ENCODE assay signal across 18 cellular contexts in genomic region chr21:42887321-42887720, GRCh38. TPM values are rescaled to one million over a fixed set of nuclear protein-coding genes. Genes with fewer than 3 reads are reported as not detected.
DNase-seq lines count a peak whose midpoint lies in the region; ATAC-seq and TF ChIP-seq lines count a peak whose summit lies in the region.
"Had no signal": no experiment of that assay in that cellular context is flagged by ENCODE, and none has a peak within 500 bp of the region (broad histone marks: within the 10 kb centered on the region; RNA-seq: fewer than 3 reads in every experiment).

No MANE protein-coding gene starts in this region.

- H3K9me3 ChIP-seq in spleen, result no peaks in the 10 kb centered on the region
- H3K9me3 ChIP-seq: A549, BE2C had no signal

- ATAC-seq in Right ventricle myocardium superior (ENCODE audit: poor library complexity) (peak; percentile 53), left cardiac atrium (no peak), HG03432 (IDR thresholded peaks at IDR 0.05; ENCODE audit: unreplicated experiment) (no peak), HG03442 (IDR thresholded peaks at IDR 0.05; ENCODE audit: unreplicated experiment) (no peak)
- ATAC-seq: A549, HepG2 had no signal

- peaks cover 0 to 14% (median 3%) of the 10 kb centered on the region in 6 donors for H3K4me1 ChIP-seq in spleen
- H3K4me1 ChIP-seq: BE2C had no signal

- H3K4me3 ChIP-seq in choroid plexus epithelial cell (ENCODE audit: low read depth, low read length) (no peak overlapping the region), spleen (no peak overlapping the region)
- H3K4me3 ChIP-seq: A549 had no signal

- H3K36me3 ChIP-seq in spleen, result no peaks in the 10 kb centered on the region
- H3K36me3 ChIP-seq: BE2C had no signal

- no peak for TF ChIP-seq CTCF in choroid plexus epithelial cell (conservative IDR thresholded peaks at IDR 0.05; ENCODE audit: low read depth, low read length)
- TF ChIP-seq CTCF in spleen (IDR thresholded peaks at IDR 0.05 in 8 of 11, conservative IDR thresholded peaks at IDR 0.05 in 3 of 11), result no peak

- H3K27ac ChIP-seq in spleen, result no peak overlapping the region
- H3K27ac ChIP-seq: A549, C4-2B had no signal

- no peak for DNase-seq in Right ventricle myocardium superior
- DNase-seq in left cardiac atrium, result no peak
- peak; percentile 45 for DNase-seq in MV-4-11 (lab: John Stamatoyannopoulos, UW)
- peak; percentile 15 for DNase-seq in choroid plexus epithelial cell (ENCODE audit: low read depth)
- peak; percentile 1 for DNase-seq in spleen
- DNase-seq in NCI-H1930 (lab: John Stamatoyannopoulos, UW), result no peak
- DNase-seq: BE2C; CD4-positive, alpha-beta memory T cell; DMS153; HCEC 1CT had no signal

- intact Hi-C loops in Right ventricle myocardium superior (cut with DNase I) (no loop called here), left cardiac atrium (cut with DNase I) (no loop called here), spleen (cut with DNase I; ENCODE audit: low total_unique reads) (no loop called here)

- TF ChIP-seq POLR2A in spleen (IDR thresholded peaks at IDR 0.05), result no peak

- H3K27me3 ChIP-seq in spleen (replicated peaks in 1 of 7), result no peaks in the 10 kb centered on the region
- H3K27me3 ChIP-seq: BE2C had no signal

- 62 to 91% (median 80%) methylated on average over 5 of the region's 5 CpGs for WGBS in spleen, 5 donors

RNA-seq across cellular contexts. Expression of gene NDUFV3, which starts 5.8 kb away (rescaled TPM):
- total RNA-seq in Right ventricle myocardium superior (56.6 TPM), left cardiac atrium (10 to 100 TPM; 46.4 to 49.7 TPM), spleen (10 to 100 TPM; 27.2 to 38.8 (median 37.1) TPM)
- 10 to 100 TPM; 12.0 to 18.7 (median 12.1) TPM for polyA plus RNA-seq in spleen

RNA-seq across cellular contexts. Expression of gene WDR4, which starts 8.0 kb away (rescaled TPM):
- 4.5 TPM for total RNA-seq in Right ventricle myocardium superior
- 1 to 10 TPM; 6.5 to 9.9 TPM for total RNA-seq in left cardiac atrium
- total RNA-seq in spleen, result 10 to 100 TPM; 11.2 to 31.3 (median 20.7) TPM
- 10 to 100 TPM in 2 of 3 donors, 1 to 10 TPM in 1; 6.1 to 17.4 (median 11.6) TPM for polyA plus RNA-seq in spleen

RNA-seq across cellular contexts. Expression of gene ERVH48-1, which starts 38.1 kb away (rescaled TPM):
- not detected for total RNA-seq in Right ventricle myocardium superior
- total RNA-seq in left cardiac atrium, result not detected
- not detected for total RNA-seq in spleen
- polyA plus RNA-seq in spleen, result under 1 TPM in 1 of 3 donors, not detected in 2; 0.05 TPM
- total RNA-seq: CD4-positive, alpha-beta memory T cell; H4; HepG2; HT-29 had no signal
- polyA plus RNA-seq: A549; AG04450; CD4-positive, alpha-beta memory T cell had no signal

Comparison
In these comparisons a context has a peak if more than half of its experiments do, and no peak if none do; other contexts are left out.
1. DNase-seq: peak in MV-4-11 (single experiment), choroid plexus epithelial cell (single experiment) and spleen (single experiment); none in Right ventricle myocardium superior (single experiment), left cardiac atrium (single experiment) and NCI-H1930 (0 of 2).